ENCODE assay signal across 25 cellular contexts in the genomic region with DNA sequence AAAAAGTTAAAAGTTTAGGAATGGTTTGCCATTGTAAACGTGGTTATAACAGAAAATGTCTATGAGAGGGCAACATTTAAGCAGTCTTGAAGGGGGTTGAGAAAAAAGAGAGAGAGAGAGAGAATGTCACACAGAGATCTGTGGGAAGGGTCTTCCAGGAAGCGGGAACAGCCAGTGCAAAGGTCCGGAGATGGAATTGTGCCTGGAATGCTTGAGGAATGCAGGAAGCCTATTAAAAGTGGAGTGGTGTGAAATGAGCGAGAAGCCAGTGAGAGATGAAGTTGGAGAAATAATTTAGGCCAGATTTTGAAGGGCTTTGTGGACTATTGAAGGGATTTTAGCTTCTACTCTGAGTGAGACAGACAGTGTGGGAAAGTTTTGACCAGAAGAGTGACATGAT.
"Had no signal": no experiment of that assay in that cellular context is flagged by ENCODE, and none has a peak within 500 bp of the region (broad histone marks: within the 10 kb centered on the region; RNA-seq: fewer than 3 reads in every experiment).

No MANE protein-coding gene starts in this region.

- DNase-seq: natural killer cell; occipital lobe; ovary; posterior cingulate gyrus; psoas muscle; right cardiac atrium; spleen; stimulated activated CD4-positive, alpha-beta T cell treated with anti-CD3 and anti-CD28 coated beads, Interleukin-12 subunit alpha, Interleukin-12 subunit beta, amount 100 ng/mL, for 4 hours; stimulated activated CD4-positive, alpha-beta T cell treated with anti-CD3 and anti-CD28 coated beads, Interleukin-1b, Interleukin-23, amount 100 ng/mL, for 48 hours; stimulated activated CD4-positive, alpha-beta T cell treated with anti-CD3 and anti-CD28 coated beads, Interleukin-4, amount 100 ng/mL, for 1 hour; stimulated activated CD4-positive, alpha-beta T cell treated with anti-CD3 and anti-CD28 coated beads, Interleukin-4, amount 100 ng/mL, for 4 hours; stimulated activated CD8-positive, alpha-beta memory T cell treated with anti-CD3 and anti-CD28 coated beads, Interleukin-4, amount 100 ng/mL, for 48 hours; stimulated activated naive CD4-positive, alpha-beta T cell; stimulated activated naive CD8-positive, alpha-beta T cell treated with anti-CD3 and anti-CD28 coated beads, Interleukin-15, amount 100 ng/mL, for 72 hours; stimulated activated naive CD8-positive, alpha-beta T cell treated with anti-CD3 and anti-CD28 coated beads, Interleukin-15, Interleukin-2, amounts not matched to agents 100 U/mL and 50 U/mL, for 24 hours; substantia nigra; testis; tibial artery; transverse colon; upper lobe of right lung; uterus had no signal

- H3K27ac ChIP-seq: neural progenitor cell, ovary, parathyroid adenoma, psoas muscle, skin epidermis, suprapubic skin, testis, tibial artery, transverse colon, upper lobe of right lung, uterus had no signal
